In the genomic region with DNA sequence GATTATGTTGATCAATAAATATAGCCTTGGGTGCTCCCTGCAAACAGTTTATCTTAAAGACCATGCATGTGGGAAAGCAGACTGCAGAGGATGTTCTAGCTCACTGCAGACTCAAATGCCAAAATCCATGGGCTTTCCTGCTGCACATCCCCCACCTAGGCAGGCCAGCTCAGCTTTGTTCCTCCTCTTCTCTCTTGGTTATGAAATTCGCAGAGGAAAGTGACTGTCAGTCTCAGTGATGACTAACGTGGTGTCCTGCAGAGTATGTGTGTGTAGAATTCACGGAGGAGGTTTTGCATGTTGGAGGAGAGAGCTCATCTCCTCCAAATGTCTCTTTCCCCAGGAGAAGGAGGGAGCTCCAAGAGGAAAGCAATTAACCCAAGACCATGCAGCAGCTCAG, we compare ENCODE assay signal across 17 cellular contexts. TPM values are rescaled to one million over a fixed set of nuclear protein-coding genes. Genes with fewer than 3 reads are reported as not detected.
A peak's percentile ranks its signal among the peaks of the same experiment; 100 is the strongest.
DNase-seq lines count a peak whose midpoint lies in the region; ATAC-seq, FAIRE-seq and TF ChIP-seq lines count a peak whose summit lies in the region.
"Had no signal": no experiment of that assay in that cellular context is flagged by ENCODE, and none has a peak within 500 bp of the region (broad histone marks: within the 10 kb centered on the region; RNA-seq: fewer than 3 reads in every experiment).

No MANE protein-coding gene starts in this region.

- H3K27ac ChIP-seq in esophagus squamous epithelium = no peak overlapping the region
- H3K27ac ChIP-seq: lower lobe of right lung had no signal

- peaks cover 0 to under 1% (median 0%) of the 10 kb centered on the region in 3 donors for H3K4me1 ChIP-seq in esophagus squamous epithelium
- H3K4me1 ChIP-seq: HAP-1, lower lobe of right lung had no signal

- ATAC-seq in SK-N-SH treated with all-trans-retinoic acid at 6 μM for 48 hours = no peak
- ATAC-seq: activated CD4-positive, CD25-positive, alpha-beta regulatory T cell treated with anti-CD3 and anti-CD28 coated beads, Interleukin-2, amount 50 U/mL, for 24 hours; lower lobe of right lung had no signal

- H3K36me3 ChIP-seq in bronchial epithelial cell (ENCODE audit: control insufficient read depth, insufficient read depth, low read length) (no peaks in the 10 kb centered on the region), esophagus squamous epithelium (no peaks in the 10 kb centered on the region)
- H3K36me3 ChIP-seq: HAP-1, lower lobe of right lung had no signal

- 38 to 39% methylated on average over 3 of the region's 3 CpGs for WGBS in esophagus squamous epithelium, 2 donors

- no peaks in the 10 kb centered on the region for H3K9me3 ChIP-seq in esophagus squamous epithelium
- H3K9me3 ChIP-seq: HAP-1, lower lobe of right lung had no signal

- H3K4me3 ChIP-seq in bronchial epithelial cell (ENCODE audit: low read depth, low read length) (no peak overlapping the region), esophagus squamous epithelium (no peak overlapping the region)
- H3K4me3 ChIP-seq: HAP-1, lower lobe of right lung had no signal

- DNase-seq in NCI-H2171 (lab: John Stamatoyannopoulos, UW) (peak; percentile 56), NCI-H2171 treated with DMSO at 0.1 percent for 48 hours (lab: John Stamatoyannopoulos, UW) (no peak), NCI-H69 (lab: John Stamatoyannopoulos, UW) (peak; percentile 74), bronchial epithelial cell (ENCODE audit: low read depth) (peak; percentile 57), stromal cell of bone marrow (ENCODE audit: low read depth) (peak; percentile 22), cortex of kidney (lab: John Stamatoyannopoulos, UW) (no peak), esophagus squamous epithelium (lab: John Stamatoyannopoulos, UW) (no peak)
- DNase-seq: lower lobe of right lung; NCI-H2107; stimulated activated naive CD4-positive, alpha-beta T cell treated with Interleukin-2 at 50 U/mL for 16 hours had no signal

- intact Hi-C loops in esophagus squamous epithelium (cut with DNase I) = loop anchor here (10.0 kb wide), 3 partner anchors 288 to 528 kb away; no protein-coding TSS in a partner anchor

- H3K27me3 ChIP-seq in bronchial epithelial cell (ENCODE audit: control insufficient read depth, insufficient read depth, low read length) = peaks cover 3% of the 10 kb centered on the region
- peaks cover 0 to 65% (median 0%) of the 10 kb centered on the region in 4 donors for H3K27me3 ChIP-seq in esophagus squamous epithelium

- peak; percentile 50 for FAIRE-seq in bronchial epithelial cell (lab: Jason Lieb, UNC)
- FAIRE-seq: A204.1 had no signal

- no peak for TF ChIP-seq POLR2A in esophagus squamous epithelium (IDR thresholded peaks at IDR 0.05)

- no peak for TF ChIP-seq CTCF in bronchial epithelial cell (IDR thresholded peaks at IDR 0.05; ENCODE audit: insufficient read depth, low read length, severe bottlenecking)
- TF ChIP-seq CTCF in esophagus squamous epithelium (IDR thresholded peaks at IDR 0.05) = no peak

TF ChIP-seq in SK-N-SH treated with all-trans-retinoic acid at 6 μM for 48 hours, 23 proteins besides CTCF, POLR2A, EP300 and RAD21:
- TF ChIP-seq RARB (CRISPR knock-in tag; IDR thresholded peaks at IDR 0.05) (no peak), TOX (CRISPR knock-in tag; IDR thresholded peaks at IDR 0.05; ENCODE audit: borderline replicate concordance) (no peak), ZNF565 (CRISPR knock-in tag; conservative IDR thresholded peaks at IDR 0.05; ENCODE audit: low read depth) (no peak), GLIS3 (CRISPR knock-in tag; IDR thresholded peaks at IDR 0.05) (no peak), BACH2 (CRISPR knock-in tag; IDR thresholded peaks at IDR 0.05; ENCODE audit: borderline replicate concordance) (no peak), PPARA (CRISPR knock-in tag; IDR thresholded peaks at IDR 0.05; ENCODE audit: borderline replicate concordance) (no peak), SNAI2 (CRISPR knock-in tag; IDR thresholded peaks at IDR 0.05) (no peak), ZNF70 (CRISPR knock-in tag; IDR thresholded peaks at IDR 0.05) (no peak)
- TF ChIP-seq, protein P1, sequence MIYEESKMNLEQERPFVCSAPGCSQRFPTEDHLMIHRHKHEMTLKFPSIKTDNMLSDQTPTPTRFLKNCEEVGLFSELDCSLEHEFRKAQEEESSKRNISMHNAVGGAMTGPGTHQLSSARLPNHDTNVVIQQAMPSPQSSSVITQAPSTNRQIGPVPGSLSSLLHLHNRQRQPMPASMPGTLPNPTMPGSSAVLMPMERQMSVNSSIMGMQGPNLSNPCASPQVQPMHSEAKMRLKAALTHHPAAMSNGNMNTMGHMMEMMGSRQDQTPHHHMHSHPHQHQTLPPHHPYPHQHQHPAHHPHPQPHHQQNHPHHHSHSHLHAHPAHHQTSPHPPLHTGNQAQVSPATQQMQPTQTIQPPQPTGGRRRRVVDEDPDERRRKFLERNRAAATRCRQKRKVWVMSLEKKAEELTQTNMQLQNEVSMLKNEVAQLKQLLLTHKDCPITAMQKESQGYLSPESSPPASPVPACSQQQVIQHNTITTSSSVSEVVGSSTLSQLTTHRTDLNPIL (CRISPR knock-in tag; IDR thresholded peaks at IDR 0.05; ENCODE audit: low read depth) = no peak
- TF ChIP-seq, protein P2, sequence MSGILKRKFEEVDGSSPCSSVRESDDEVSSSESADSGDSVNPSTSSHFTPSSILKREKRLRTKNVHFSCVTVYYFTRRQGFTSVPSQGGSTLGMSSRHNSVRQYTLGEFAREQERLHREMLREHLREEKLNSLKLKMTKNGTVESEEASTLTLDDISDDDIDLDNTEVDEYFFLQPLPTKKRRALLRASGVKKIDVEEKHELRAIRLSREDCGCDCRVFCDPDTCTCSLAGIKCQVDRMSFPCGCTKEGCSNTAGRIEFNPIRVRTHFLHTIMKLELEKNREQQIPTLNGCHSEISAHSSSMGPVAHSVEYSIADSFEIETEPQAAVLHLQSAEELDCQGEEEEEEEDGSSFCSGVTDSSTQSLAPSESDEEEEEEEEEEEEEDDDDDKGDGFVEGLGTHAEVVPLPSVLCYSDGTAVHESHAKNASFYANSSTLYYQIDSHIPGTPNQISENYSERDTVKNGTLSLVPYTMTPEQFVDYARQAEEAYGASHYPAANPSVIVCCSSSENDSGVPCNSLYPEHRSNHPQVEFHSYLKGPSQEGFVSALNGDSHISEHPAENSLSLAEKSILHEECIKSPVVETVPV (CRISPR knock-in tag; IDR thresholded peaks at IDR 0.05) = no peak

RNA-seq across cellular contexts. Expression of a gene that starts 21.5 kb away (rescaled TPM):
- total RNA-seq in bronchial epithelial cell (3.7 and 6.8 TPM in 2 replicates), esophagus squamous epithelium (10 to 100 TPM in 3 of 4 donors, 1 to 10 TPM in 1; 8.6 to 33.5 (median 21.5) TPM)
- total RNA-seq: T-helper 1 cell treated with Interleukin-12 subunit alpha and Interleukin-12 subunit beta and Interleukin-4 antibody, amounts not matched to agents 30 ng/mL and 1 ng/mL, for 36 hours had no signal

RNA-seq across cellular contexts. Expression of a gene that starts 40.8 kb away (rescaled TPM):
- total RNA-seq in bronchial epithelial cell (not detected in 2 replicates), esophagus squamous epithelium (not detected)
- total RNA-seq: epithelial cell of proximal tubule; lower lobe of right lung; neural crest cell; T-helper 1 cell treated with Interleukin-12 subunit alpha and Interleukin-12 subunit beta and Interleukin-4 antibody, amounts not matched to agents 30 ng/mL and 1 ng/mL, for 36 hours had no signal

Comparison
In these comparisons a context has a peak if more than half of its experiments do, and no peak if none do; other contexts are left out.
1. DNase-seq: peak in NCI-H2171 (single experiment), NCI-H69 (single experiment), bronchial epithelial cell (single experiment) and stromal cell of bone marrow (single experiment); none in NCI-H2171 treated with DMSO at 0.1 percent for 48 hours (single experiment), cortex of kidney (single experiment) and esophagus squamous epithelium (single experiment).